In the genomic region with DNA sequence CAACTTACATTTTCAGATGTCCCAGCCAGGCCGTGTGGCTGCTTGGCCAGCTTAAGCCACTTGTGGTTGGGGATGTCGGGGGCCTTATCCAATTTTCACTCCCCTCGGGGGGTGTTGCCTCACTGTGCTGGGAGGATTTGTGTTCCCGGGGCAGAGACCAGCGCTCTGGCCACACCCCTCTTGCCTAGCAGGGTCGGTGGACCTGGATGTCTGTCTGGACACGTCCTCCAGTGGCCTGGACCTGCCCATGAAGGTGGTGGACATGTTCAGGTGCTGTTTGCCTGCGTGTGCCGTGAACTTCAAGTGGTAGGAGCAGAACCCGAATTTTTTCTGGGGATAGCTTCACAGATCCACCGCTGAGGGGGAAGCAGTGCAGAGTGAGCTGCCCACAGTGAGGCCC, we compare ENCODE assay signal across 7 cellular contexts. TPM values are rescaled to one million over a fixed set of nuclear protein-coding genes. Genes with fewer than 3 reads are reported as not detected.
"Had no signal": no experiment of that assay in that cellular context is flagged by ENCODE, and none has a peak within 500 bp of the region (broad histone marks: within the 10 kb centered on the region; RNA-seq: fewer than 3 reads in every experiment).

No MANE protein-coding gene starts in this region.

RNA-seq across cellular contexts. Expression of gene ALG1L2, which starts 14.2 kb away (rescaled TPM):
- total RNA-seq: activated T-helper 1 cell treated with anti-CD3 and anti-CD28 coated beads, Interleukin-12 subunit alpha, Interleukin-12 subunit beta, Interleukin-2, Interleukin-4 antibody, amounts not matched to agents 30 ng/mL and 10 ng/mL and 1 ng/mL, durations not matched to agents 14 hours and 24 hours and 36 hours; cardiac septum; endothelial cell of umbilical vein; hepatocyte; kidney epithelial cell; liver; suprapubic skin had no signal
- polyA plus RNA-seq: endothelial cell of umbilical vein, liver had no signal
